Comparison of ENCODE assay signal across 1 cellular context in the genomic region with DNA sequence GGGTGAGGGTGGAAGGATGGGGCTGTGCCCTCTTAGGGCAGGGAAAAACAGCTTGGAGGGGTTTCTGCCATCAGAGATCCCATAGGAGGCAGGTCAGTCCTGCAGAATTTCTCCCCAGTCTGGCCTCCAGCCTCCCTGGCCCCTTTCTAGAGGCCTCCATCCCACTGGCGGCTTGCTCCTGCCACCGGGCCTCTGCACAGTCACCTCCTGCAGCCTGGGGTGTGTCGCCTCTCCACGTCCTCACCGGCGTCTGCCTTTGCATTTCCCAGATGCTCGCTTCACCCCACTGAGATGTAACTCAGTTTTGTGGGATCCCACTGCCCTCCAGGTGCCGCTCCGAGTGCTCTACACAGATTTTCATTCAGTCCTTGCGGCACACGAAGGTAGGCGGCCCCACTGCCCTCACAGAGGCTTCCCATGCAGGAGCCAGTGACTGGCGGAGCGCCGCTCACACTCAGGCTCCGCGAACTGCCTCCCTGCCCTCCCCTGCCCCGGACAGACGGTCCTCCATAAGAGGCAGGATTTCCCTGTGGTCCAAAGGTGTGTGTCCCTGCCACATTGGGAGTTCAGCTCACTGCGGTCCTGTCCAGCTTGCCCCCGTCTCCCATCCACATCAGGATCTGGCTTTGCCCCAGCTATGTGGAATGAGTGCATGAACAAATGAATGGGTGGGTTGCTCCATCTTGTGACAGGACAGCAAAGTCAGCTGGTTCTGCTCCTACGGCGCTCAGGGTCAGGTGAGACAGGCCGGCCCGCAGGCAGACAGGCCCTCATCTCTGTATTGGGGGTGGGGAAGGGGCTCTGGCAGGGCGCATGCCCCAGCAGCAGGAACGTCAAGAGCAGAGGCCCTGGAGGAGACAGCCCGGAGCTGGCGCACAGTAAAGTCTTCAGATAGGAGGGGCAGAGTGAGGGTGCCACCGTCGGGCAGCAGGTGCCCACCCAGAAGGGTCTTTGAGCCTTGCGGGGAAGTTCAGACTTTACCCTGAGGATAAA.
A peak's percentile ranks its signal among the peaks of the same experiment; 100 is the strongest.
TF ChIP-seq lines count a peak whose summit lies in the region.

No MANE protein-coding gene starts in this region.

TF ChIP-seq in H1, 55 proteins besides CTCF, POLR2A, EP300 and RAD21:
- TF ChIP-seq SUZ12 (IDR thresholded peaks at IDR 0.05; ENCODE audit: low read length), result peak; percentile 7; the same call in 1 of the 2 replicates
- TF ChIP-seq TAF7 (optimal IDR thresholded peaks at IDR 0.05; ENCODE audit: borderline replicate concordance, low read depth, low read length), result no peak
- no peak for TF ChIP-seq KDM1A (IDR thresholded peaks at IDR 0.05; ENCODE audit: borderline replicate concordance, low read length)
